20 cellular contexts compared by ENCODE assay signal in genomic region chr6:69378326-69378725, GRCh38.
DNase-seq lines count a peak whose midpoint lies in the region; FAIRE-seq and TF ChIP-seq lines count a peak whose summit lies in the region.
"Had no signal": no experiment of that assay in that cellular context is flagged by ENCODE, and none has a peak within 500 bp of the region (broad histone marks: within the 10 kb centered on the region; RNA-seq: fewer than 3 reads in every experiment).

No MANE protein-coding gene starts in this region.

- H3K27me3 ChIP-seq in WERI-Rb-1 (ENCODE audit: insufficient read depth, low read depth, severe bottlenecking) = no peaks in the 10 kb centered on the region

- CTCF ChIA-PET in HEK293T (lab: Yijun Ruan, JAX) = no interaction called here

- FAIRE-seq in D721Med (lab: Jason Lieb, UNC) = peak; percentile 95
- FAIRE-seq: A204.1, H54, HTR-8/SVneo had no signal

- H3K36me3 ChIP-seq in WERI-Rb-1 = no peaks in the 10 kb centered on the region

- no peaks in the 10 kb centered on the region for H3K9me3 ChIP-seq in WERI-Rb-1 (ENCODE audit: severe bottlenecking)
- H3K9me3 ChIP-seq: Caco-2 had no signal

- TF ChIP-seq CTCF in D721Med (IDR thresholded peaks at IDR 0.05; ENCODE audit: insufficient read depth, missing control alignments) (no peak), WERI-Rb-1 (IDR thresholded peaks at IDR 0.05; ENCODE audit: low read depth, low read length) (no peak)

- peak overlapping the region; percentile 57 for H3K27ac ChIP-seq in WERI-Rb-1
- H3K27ac ChIP-seq: C4-2B had no signal

- no peak overlapping the region for H3K4me3 ChIP-seq in WERI-Rb-1 (ENCODE audit: low read depth, low read length)
- H3K4me3 ChIP-seq: GM23338 had no signal

- no peak for TF ChIP-seq POLR2A in erythroblast (IDR thresholded peaks at IDR 0.05; ENCODE audit: low read length)

- DNase-seq in D721Med (ENCODE audit: insufficient read length, low spot score) (no peak), NCI-H524 (lab: John Stamatoyannopoulos, UW) (peak; percentile 27 to 83), WERI-Rb-1 (peak; percentile 11), HEK293T (ENCODE audit: extremely low spot score) (no peak), erythroblast (lab: John Stamatoyannopoulos, UW) (no peak), SKM-1 (lab: John Stamatoyannopoulos, UW; ENCODE audit: unreplicated experiment) (no peak)
- no peak for DNase-seq in stimulated activated CD4-positive, alpha-beta T cell treated with anti-CD3 and anti-CD28 coated beads, Interleukin-4, amount 100 ng/mL, for 1 hour
- DNase-seq: AML-193; Caco-2; CD4-positive, alpha-beta T cell; DMS79 treated with DMSO at 0.1 percent for 48 hours; GF-D8; HCEC 1CT; HFFc6; IMR-90 had no signal

- POLR2A ChIA-PET in HEK293T (lab: Yijun Ruan, JAX) = no interaction called here

TF ChIP-seq in HEK293T, 16 proteins besides CTCF, POLR2A, EP300 and RAD21:
- no peak for TF ChIP-seq FOXA1 (IDR thresholded peaks at IDR 0.05)
- TF ChIP-seq ZNF384 (IDR thresholded peaks at IDR 0.05) = no peak
- no peak for TF ChIP-seq CTBP1 (IDR thresholded peaks at IDR 0.05; ENCODE audit: borderline replicate concordance)
- TF ChIP-seq L3MBTL2 (conservative IDR thresholded peaks at IDR 0.05) = no peak
- TF ChIP-seq PKNOX1 (IDR thresholded peaks at IDR 0.05) = no peak
- no peak for TF ChIP-seq ELF4 (IDR thresholded peaks at IDR 0.05)

Comparison
In these comparisons a context has a peak if more than half of its experiments do, and no peak if none do; other contexts are left out.
1. DNase-seq: peak in NCI-H524 (2 of 2) and WERI-Rb-1 (single experiment); none in D721Med (single experiment), HEK293T (single experiment), erythroblast (0 of 2), stimulated activated CD4-positive, alpha-beta T cell treated with anti-CD3 and anti-CD28 coated beads, Interleukin-4, amount 100 ng/mL, for 1 hour (single experiment) and SKM-1 (single experiment).